30 cellular contexts compared by ENCODE assay signal in genomic region chr18:28757466-28758008, GRCh38.
"Had no signal": no experiment of that assay in that cellular context is flagged by ENCODE, and none has a peak within 500 bp of the region (broad histone marks: within the 10 kb centered on the region; RNA-seq: fewer than 3 reads in every experiment).

No MANE protein-coding gene starts in this region.

- H3K4me1 ChIP-seq: ascending aorta had no signal

- H3K36me3 ChIP-seq: ascending aorta, cardiac muscle cell had no signal

- ATAC-seq: activated CD8-positive, alpha-beta T cell treated with anti-CD3 and anti-CD28 coated beads for 36 hours; activated naive CD4-positive, alpha-beta T cell treated with anti-CD3 and anti-CD28 coated beads, Interleukin-2, amount 50 U/mL, for 72 hours; activated T-cell treated with anti-CD3 and anti-CD28 coated beads, Interleukin-2, amount 50 U/mL, for 4 hours; activated T-cell treated with anti-CD3 and anti-CD28 coated beads, Interleukin-2, amount 50 U/mL, for 72 hours; activated T-helper 17 cell treated with anti-CD3 and anti-CD28 coated beads, Interleukin-2, amount 50 U/mL, for 72 hours had no signal

- H3K4me3 ChIP-seq: ascending aorta, cardiac muscle cell had no signal

- H3K27me3 ChIP-seq: ascending aorta, cardiac muscle cell had no signal

- DNase-seq: activated B cell treated with CpG ODN at 0.5 μM for 24 hours; activated CD4-positive, alpha-beta memory T cell treated with anti-CD3 and anti-CD28 coated beads for 36 hours; activated CD4-positive, alpha-beta T cell treated with anti-CD3 and anti-CD28 coated beads for 4 hours; activated CD4-positive, alpha-beta T cell treated with anti-CD3 and anti-CD28 coated beads, Interleukin-2, amount 10 ng/mL, durations not matched to agents 24 days and 14 days; activated CD4-positive, alpha-beta T cell treated with anti-CD3 and anti-CD28 coated beads, Interleukin-2, amount 50 U/mL, for 1 hour; activated CD4-positive, alpha-beta T cell treated with anti-CD3 and anti-CD28 coated beads, Interleukin-2, amount 50 U/mL, for 4 hours; activated CD4-positive, CD25-positive, alpha-beta regulatory T cell treated with anti-CD3 and anti-CD28 coated beads, Interleukin-2, amount 50 U/mL, for 72 hours; activated CD8-positive, alpha-beta memory T cell treated with anti-CD3 and anti-CD28 coated beads, Interleukin-2, amount 50 U/mL, for 4 hours; activated CD8-positive, alpha-beta T cell treated with anti-CD3 and anti-CD28 coated beads for 36 hours; activated effector memory CD4-positive, alpha-beta T cell treated with anti-CD3 and anti-CD28 coated beads, Interleukin-2, amount 50 U/mL, for 16 hours; activated gamma-delta T cell treated with Interleukin-2 at 50 U/mL for 16 hours; activated naive CD4-positive, alpha-beta T cell; activated naive CD4-positive, alpha-beta T cell treated with anti-CD3 and anti-CD28 coated beads for 36 hours; activated naive CD4-positive, alpha-beta T cell treated with anti-CD3 and anti-CD28 coated beads, Interleukin-2, amount 50 U/mL, for 16 hours; activated naive CD8-positive, alpha-beta T cell treated with anti-CD3 and anti-CD28 coated beads for 36 hours; activated T-cell treated with anti-CD3 and anti-CD28 coated beads for 4 hours; activated T-cell treated with anti-CD3 and anti-CD28 coated beads, Interleukin-2, amount 50 U/mL, for 1 hour; activated T-cell treated with anti-CD3 and anti-CD28 coated beads, Interleukin-2, amount 50 U/mL, for 4 hours; activated T-cell treated with anti-CD3 and anti-CD28 coated beads, Interleukin-2, amount 50 U/mL, for 72 hours; amygdala; anterior cingulate cortex; caudate nucleus; cerebellar nuclear complex; T-helper 2 cell; T-helper 9 cell had no signal

- H3K27ac ChIP-seq: ascending aorta, cardiac muscle cell, VCaP had no signal

- H3K9me3 ChIP-seq: ascending aorta had no signal
